ENCODE assay signal across 9 cellular contexts in genomic region chr4:146124023-146124680, GRCh38.
DNase-seq lines count a peak whose midpoint lies in the region; ATAC-seq lines count a peak whose summit lies in the region.
"Had no signal": no experiment of that assay in that cellular context is flagged by ENCODE, and none has a peak within 500 bp of the region (broad histone marks: within the 10 kb centered on the region; RNA-seq: fewer than 3 reads in every experiment).

No MANE protein-coding gene starts in this region.

- DNase-seq in iPS DF 19.7 (ENCODE audit: low read depth, low spot score) (peak; percentile 20), anterior cingulate cortex (lab: John Stamatoyannopoulos, UW) (no peak), NCI-H2171 (lab: John Stamatoyannopoulos, UW) (no peak), NCI-H2029 treated with DMSO at 0.1 percent for 48 hours (lab: John Stamatoyannopoulos, UW) (no peak), middle frontal gyrus (ENCODE audit: extremely low spot score, low spot score) (no peak)
- DNase-seq: GF-D8 had no signal

- ATAC-seq in GM18508 (IDR thresholded peaks at IDR 0.05; ENCODE audit: insufficient read depth, unreplicated experiment) (peak; percentile 54), GM21515 (IDR thresholded peaks at IDR 0.05; ENCODE audit: unreplicated experiment) (peak; percentile 82), HG03342 (IDR thresholded peaks at IDR 0.05; ENCODE audit: unreplicated experiment) (peak; percentile 90)
